Comparison of ENCODE assay signal across 14 cellular contexts in the genomic region with DNA sequence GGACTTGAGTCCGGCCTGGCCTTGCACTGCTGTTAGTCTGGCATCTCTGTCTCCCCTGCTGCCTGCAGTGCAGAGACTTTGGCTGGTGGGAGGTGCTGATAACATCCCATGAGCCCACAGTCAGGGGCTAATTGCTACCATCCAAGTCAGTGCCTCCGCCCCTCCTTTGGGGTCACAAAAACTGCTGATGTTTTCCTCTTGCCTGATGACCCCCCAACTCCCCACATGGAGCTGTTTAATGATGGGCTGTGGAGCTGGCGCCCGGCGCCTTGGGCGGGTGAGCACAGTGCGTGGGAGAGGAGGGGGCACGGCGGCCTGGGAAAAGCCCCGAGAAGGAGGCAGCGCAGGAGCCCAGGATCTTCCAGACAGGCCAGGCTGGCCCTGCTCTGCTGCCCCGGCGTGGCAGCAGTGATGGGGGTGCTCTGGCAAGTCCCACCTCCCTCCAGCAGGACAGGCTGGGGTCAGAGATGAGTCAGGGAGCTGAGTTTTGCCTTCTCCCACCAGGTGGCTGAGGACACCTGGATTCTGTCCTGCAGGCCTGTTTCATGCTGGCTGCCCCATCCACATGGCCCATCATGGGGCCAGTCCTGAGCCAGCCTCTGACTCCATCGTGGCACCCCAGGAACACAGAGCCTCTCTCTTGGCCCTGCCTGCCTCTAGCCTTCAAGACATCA. TPM values are rescaled to one million over a fixed set of nuclear protein-coding genes. Genes with fewer than 3 reads are reported as not detected.
A peak's percentile ranks its signal among the peaks of the same experiment; 100 is the strongest.
DNase-seq lines count a peak whose midpoint lies in the region; ATAC-seq and TF ChIP-seq lines count a peak whose summit lies in the region.
"Had no signal": no experiment of that assay in that cellular context is flagged by ENCODE, and none has a peak within 500 bp of the region (broad histone marks: within the 10 kb centered on the region; RNA-seq: fewer than 3 reads in every experiment).

No MANE protein-coding gene starts in this region.

- H3K79me2 ChIP-seq in HCT116 (ENCODE audit: insufficient read depth, low read length) (no peaks in the 10 kb centered on the region; the same call in 1 of the 2 replicates), PC-9 (ENCODE audit: low read depth) (0 out of 2 replicates have a peak, but pooled peaks cover 16% of the 10 kb centered on the region)

- CTCF ChIA-PET in HCT116 (lab: Charles Lee) (interaction anchor here (1.7 to 2.5 kb wide), 2 partner anchors 36 to 44 kb away, joined by 7 to 8 read pairs; a partner anchor contains a TSS), PC-9 (lab: Charles Lee) (no interaction called here)

- H3K36me3 ChIP-seq in HCT116 (ENCODE audit: control insufficient read depth in 1 of 2, insufficient read depth in 2 of 2, low read length in 2 of 2) (no peaks in the 10 kb centered on the region), PC-9 (ENCODE audit: low read depth) (no peaks in the 10 kb centered on the region), esophagus squamous epithelium (peaks cover 0 to 2% (median 0%) of the 10 kb centered on the region in 3 donors), neuronal stem cell (replicated peaks in 1 of 2; ENCODE audit: control insufficient read depth in 2 of 2, insufficient read depth in 2 of 2, low read length in 2 of 2) (no peaks in the 10 kb centered on the region), aorta (ENCODE audit: control insufficient read depth in 1 of 2, insufficient read depth in 2 of 2, low read length in 1 of 2) (no peaks in the 10 kb centered on the region)

- no peak for TF ChIP-seq POLR2A in HCT116 (IDR thresholded peaks at IDR 0.05; ENCODE audit: borderline replicate concordance, extremely low read depth, insufficient read depth, insufficient read length)
- TF ChIP-seq POLR2A in esophagus squamous epithelium (IDR thresholded peaks at IDR 0.05) = no peak

- TF ChIP-seq CTCF in HCT116 (IDR thresholded peaks at IDR 0.05 in 2 of 3, conservative IDR thresholded peaks at IDR 0.05 in 1 of 3; ENCODE audit: borderline replicate concordance in 1 of 3, insufficient read depth in 1 of 3, low read depth in 2 of 3, low read length in 2 of 3) (no peak), PC-9 (conservative IDR thresholded peaks at IDR 0.05) (no peak), esophagus squamous epithelium (IDR thresholded peaks at IDR 0.05) (no peak)

- peaks cover 13% of the 10 kb centered on the region for H3K79me1 ChIP-seq in neuronal stem cell (ENCODE audit: low read depth, low read length)

- H2AFZ ChIP-seq in HCT116 (ENCODE audit: low read depth, low read length, poor library complexity, severe bottlenecking) (no peak overlapping the region), PC-9 (no peak overlapping the region), neuronal stem cell (ENCODE audit: low read length) (no peak overlapping the region)

- H3K4me3 ChIP-seq in HCT116 (replicated peaks in 1 of 2; ENCODE audit: low read depth in 1 of 2, low read length in 2 of 2) = no peak overlapping the region
- H3K4me3 ChIP-seq in PC-9 = no peak overlapping the region
- no peak overlapping the region for H3K4me3 ChIP-seq in esophagus squamous epithelium
- no peak overlapping the region for H3K4me3 ChIP-seq in neuronal stem cell (ENCODE audit: low read length in 2 of 2)
- H3K4me3 ChIP-seq in aorta (ENCODE audit: low read length in 2 of 2) = no peak overlapping the region
- H3K4me3 ChIP-seq: lung had no signal

- H3K9me2 ChIP-seq in HCT116 (ENCODE audit: insufficient read depth) = no peaks in the 10 kb centered on the region
- H3K9me2 ChIP-seq in PC-9 (ENCODE audit: insufficient read depth) = no peaks in the 10 kb centered on the region

- H4K20me1 ChIP-seq in HCT116 (ENCODE audit: insufficient read depth) (no peaks in the 10 kb centered on the region), PC-9 (ENCODE audit: insufficient read depth) (no peaks in the 10 kb centered on the region)

- H3K23ac ChIP-seq in neuronal stem cell (ENCODE audit: low read depth, low read length, poor library complexity) = peak overlapping the region; percentile 51

- peaks cover 28% of the 10 kb centered on the region; the same call in 1 of the 2 replicates for H3F3A ChIP-seq in PC-9 (ENCODE audit: insufficient read depth, low read depth)

- H2BK5ac ChIP-seq in neuronal stem cell (ENCODE audit: low read length) = peak overlapping the region; percentile 5

- peak overlapping the region; percentile 10 for H2BK15ac ChIP-seq in neuronal stem cell (ENCODE audit: low read length)

- H4K8ac ChIP-seq in neuronal stem cell (ENCODE audit: low read depth, low read length) = no peak overlapping the region

- POLR2A ChIA-PET in HCT116 (lab: Charles Lee) = no interaction called here
- POLR2A ChIA-PET in PC-9 (lab: Charles Lee; ENCODE audit: unreplicated experiment) = no interaction called here

- no peak overlapping the region for H2AK5ac ChIP-seq in neuronal stem cell (ENCODE audit: low read depth, low read length)

- H2BK12ac ChIP-seq in neuronal stem cell (ENCODE audit: low read length) = no peak overlapping the region

- H3K4me1 ChIP-seq in HCT116 (ENCODE audit: control insufficient read depth in 1 of 2, insufficient read depth in 2 of 2, low read length in 2 of 2) (peaks cover 18 to 40% of the 10 kb centered on the region in 2 experiments; a peak in 3 of 4 replicates), PC-9 (replicated peaks; ENCODE audit: insufficient read depth) (peaks cover 58% of the 10 kb centered on the region), esophagus squamous epithelium (peaks cover 81 to 100% (median 87%) of the 10 kb centered on the region in 3 donors), neuronal stem cell (ENCODE audit: control insufficient read depth in 2 of 2, insufficient read depth in 1 of 2, low read depth in 1 of 2, low read length in 2 of 2) (peaks cover 27 to 50% of the 10 kb centered on the region in 2 donors), aorta (ENCODE audit: control insufficient read depth in 1 of 2, insufficient read depth in 2 of 2, low read length in 2 of 2) (no peaks in the 10 kb centered on the region)

- BruUV-seq in HCT116 (replicated peaks; lab: Mats Ljungman, UMichigan) (no TSS peak), PC-9 (replicated peaks; lab: Mats Ljungman, UMichigan) (no TSS peak)

- RAD21 ChIA-PET in HCT116 (lab: Charles Lee; ENCODE audit: low non-redundant PET in 1 of 2, low total read pairs in 2 of 2, uncharacterized antibody in 2 of 2, unreplicated experiment in 2 of 2) = no interaction called here

- H3K4ac ChIP-seq in neuronal stem cell (ENCODE audit: low read length) = no peak overlapping the region

- H3K14ac ChIP-seq in neuronal stem cell (ENCODE audit: low read length) = peak overlapping the region; percentile 33

- H2BK120ac ChIP-seq in neuronal stem cell (ENCODE audit: low read depth, low read length) = no peak overlapping the region

- H3K27me3 ChIP-seq in HCT116 (ENCODE audit: insufficient read depth, low read length) (no peaks in the 10 kb centered on the region), PC-9 (ENCODE audit: insufficient read depth, low read depth) (no peaks in the 10 kb centered on the region), esophagus squamous epithelium (no peaks in the 10 kb centered on the region), neuronal stem cell (ENCODE audit: control insufficient read depth in 3 of 3, insufficient read depth in 3 of 3, low read depth in 1 of 3, low read length in 3 of 3) (no peaks in the 10 kb centered on the region), aorta (ENCODE audit: control insufficient read depth in 1 of 2, insufficient read depth in 2 of 2, low read length in 1 of 2) (no peaks in the 10 kb centered on the region)

- H3K27ac ChIP-seq in HCT116 (ENCODE audit: low read depth, low read length) (peak overlapping the region; percentile 29; the same call in 1 of the 2 replicates), PC-9 (peak overlapping the region; percentile 92), esophagus squamous epithelium (peak overlapping the region; percentile 89 to 98 (median 94)), neuronal stem cell (replicated peaks; ENCODE audit: low read length) (no peak overlapping the region), aorta (ENCODE audit: low read depth in 1 of 2, low read length in 2 of 2) (no peak overlapping the region)
- H3K27ac ChIP-seq: VCaP had no signal

- no peak overlapping the region for H4K91ac ChIP-seq in neuronal stem cell (ENCODE audit: low read depth, low read length, poor library complexity)

- TF ChIP-seq RAD21 in HCT116 (IDR thresholded peaks at IDR 0.05; ENCODE audit: low read depth) = no peak

- peak overlapping the region; percentile 69 for H3K4me2 ChIP-seq in HCT116 (ENCODE audit: low read length)
- peak overlapping the region; percentile 80 for H3K4me2 ChIP-seq in PC-9
- H3K4me2 ChIP-seq in neuronal stem cell (ENCODE audit: insufficient read depth, low read length, poor library complexity, severe bottlenecking) = no peak overlapping the region

- DNase-seq in HCT116 (ENCODE audit: low read depth, low spot score) (no peak), PC-9 (no peak), esophagus squamous epithelium (lab: John Stamatoyannopoulos, UW) (no peak), neuronal stem cell (ENCODE audit: low spot score) (no peak), NCI-H1694 treated with DMSO at 0.1 percent for 48 hours (lab: John Stamatoyannopoulos, UW) (no peak), aorta (no peak), dedifferentiated amniotic fluid mesenchymal stem cell (ENCODE audit: extremely low spot score) (no peak)
- no peak for DNase-seq in activated effector memory CD4-positive, alpha-beta T cell treated with anti-CD3 and anti-CD28 coated beads, Interleukin-2, amount 50 U/mL, for 16 hours
- DNase-seq: activated naive CD8-positive, alpha-beta T cell treated with anti-CD3 and anti-CD28 coated beads, Interleukin-2, amount 50 U/mL, for 24 hours; H9; NCI-H1694; stimulated activated CD4-positive, alpha-beta T cell treated with anti-CD3 and anti-CD28 coated beads, Interleukin-1b, Interleukin-23, amount 100 ng/mL, for 48 hours had no signal

- ATAC-seq in HCT116 (peak; percentile 39), aorta (ENCODE audit: low FRiP score) (no peak)
- ATAC-seq: activated naive CD8-positive, alpha-beta T cell treated with anti-CD3 and anti-CD28 coated beads, Interleukin-2, amount 50 U/mL, for 24 hours had no signal

- H3K18ac ChIP-seq in neuronal stem cell (ENCODE audit: low read length) = peak overlapping the region; percentile 32

- intact Hi-C loops in HCT116 (cut with micrococcal nuclease) (no loop called here), PC-9 (cut with micrococcal nuclease; ENCODE audit: unreplicated experiment) (no loop called here), esophagus squamous epithelium (cut with DNase I) (no loop called here), aorta (cut with DNase I) (no loop called here)

- peak overlapping the region; percentile 26; the same call in 1 of the 2 replicates for H3K9ac ChIP-seq in HCT116 (ENCODE audit: low read length)
- H3K9ac ChIP-seq in neuronal stem cell (ENCODE audit: low read depth, low read length, poor library complexity) = peak overlapping the region; percentile 65

- H3K9me3 ChIP-seq in HCT116 (ENCODE audit: control insufficient read depth in 1 of 2, insufficient read depth in 1 of 2, low read depth in 1 of 2, low read length in 2 of 2) (no peaks in the 10 kb centered on the region), PC-9 (ENCODE audit: insufficient read depth, low read depth) (no peaks in the 10 kb centered on the region), esophagus squamous epithelium (no peaks in the 10 kb centered on the region), neuronal stem cell (replicated peaks in 1 of 2; ENCODE audit: control insufficient read depth in 2 of 2, insufficient read depth in 1 of 2, low read depth in 1 of 2, low read length in 2 of 2) (no peaks in the 10 kb centered on the region), aorta (ENCODE audit: control insufficient read depth, low read length) (no peaks in the 10 kb centered on the region)

- 80 to 86% methylated on average over 1 to 4 of the region's 14 CpGs for whole genome bisulfite sequencing in esophagus squamous epithelium, 2 donors
- no CpG with 5 or more reads among the region's 14 CpGs for WGBS in neuronal stem cell (ENCODE audit: extremely low coverage in 2 of 2, insufficient read length in 2 of 2, insufficient replicate concordance in 1 of 2), 2 donors
- 90 to 92% methylated on average over 9 to 14 of the region's 14 CpGs for WGBS in aorta, 2 donors

RNA-seq across cellular contexts. Expression of a gene that starts 43.8 kb away (rescaled TPM):
- total RNA-seq in HCT116 (2021; ENCODE audit: unreplicated experiment) (23.8 TPM), PC-9 (2021) (17.6 and 21.5 TPM in 2 replicates), esophagus squamous epithelium (100 to 1,000 TPM in 2 of 4 donors, 10 to 100 TPM in 2; 72.5 to 163 (median 117) TPM), aorta (1 to 10 TPM; 5.5 to 7.1 TPM)
- 17.7 and 22.2 TPM in 2 replicates for polyA plus RNA-seq in HCT116 (2012)
- polyA plus RNA-seq in neuronal stem cell (2013, experiment 1 of 2) = 36.8 TPM
- polyA plus RNA-seq in neuronal stem cell (2013, experiment 2 of 2) = 36.7 TPM
- polyA plus RNA-seq in aorta = 1 to 10 TPM; 1.3 to 4.3 TPM

Comparison
In these comparisons a context has a peak if more than half of its experiments do, and no peak if none do; other contexts are left out.
1. H3K27ac ChIP-seq: peak in HCT116 (single experiment), PC-9 (single experiment) and esophagus squamous epithelium (4 of 4); none in neuronal stem cell (single experiment) and aorta (0 of 2).